ENCODE assay signal across 20 cellular contexts in genomic region chr12:46578190-46578982, GRCh38.
"Had no signal": no experiment of that assay in that cellular context is flagged by ENCODE, and none has a peak within 500 bp of the region (broad histone marks: within the 10 kb centered on the region; RNA-seq: fewer than 3 reads in every experiment).

No MANE protein-coding gene starts in this region.

- H3K27me3 ChIP-seq: body of pancreas, colonic mucosa, foreskin keratinocyte, heart left ventricle, neural progenitor cell, upper lobe of right lung had no signal

- H3K9me3 ChIP-seq: body of pancreas, colonic mucosa, upper lobe of right lung had no signal

- H2AFZ ChIP-seq: neural progenitor cell had no signal

- ATAC-seq: activated CD8-positive, alpha-beta T cell treated with anti-CD3 and anti-CD28 coated beads for 36 hours; activated T-cell treated with anti-CD3 and anti-CD28 coated beads, Interleukin-2, amount 50 U/mL, for 4 hours; body of pancreas; foreskin keratinocyte; heart left ventricle; left colon; upper lobe of right lung had no signal

- H3K36me3 ChIP-seq: colonic mucosa, heart left ventricle, neural progenitor cell, upper lobe of right lung, WERI-Rb-1 had no signal

- DNase-seq: activated CD4-positive, alpha-beta T cell treated with anti-CD3 and anti-CD28 coated beads for 4 hours; activated CD8-positive, alpha-beta T cell treated with anti-CD3 and anti-CD28 coated beads for 36 hours; activated effector memory CD4-positive, alpha-beta T cell treated with Interleukin-2 at 50 U/mL for 16 hours; activated naive CD4-positive, alpha-beta T cell treated with anti-CD3 and anti-CD28 coated beads, Interleukin-2, amount 50 U/mL, for 16 hours; activated T-cell treated with anti-CD3 and anti-CD28 coated beads, Interleukin-2, amount 50 U/mL, for 4 hours; body of pancreas; caudate nucleus; colonic mucosa; heart left ventricle; left colon; retina; stimulated activated CD4-positive, alpha-beta T cell treated with anti-CD3 and anti-CD28 coated beads, Interleukin-4, amount 100 ng/mL, for 24 hours; stimulated activated naive CD4-positive, alpha-beta T cell; substantia nigra; upper lobe of right lung; WERI-Rb-1 had no signal

- H3K27ac ChIP-seq: body of pancreas, colonic mucosa, foreskin keratinocyte, heart left ventricle, neural progenitor cell, upper lobe of right lung, WERI-Rb-1 had no signal

- H3K9ac ChIP-seq: neural progenitor cell had no signal

- H3K4me3 ChIP-seq: body of pancreas, colonic mucosa, heart left ventricle, lung, neural progenitor cell, skin epidermis, upper lobe of right lung had no signal

- H3K4me2 ChIP-seq: neural progenitor cell had no signal

- H3K4me1 ChIP-seq: colonic mucosa, foreskin keratinocyte, neural progenitor cell, upper lobe of right lung had no signal
